In the genomic region with DNA sequence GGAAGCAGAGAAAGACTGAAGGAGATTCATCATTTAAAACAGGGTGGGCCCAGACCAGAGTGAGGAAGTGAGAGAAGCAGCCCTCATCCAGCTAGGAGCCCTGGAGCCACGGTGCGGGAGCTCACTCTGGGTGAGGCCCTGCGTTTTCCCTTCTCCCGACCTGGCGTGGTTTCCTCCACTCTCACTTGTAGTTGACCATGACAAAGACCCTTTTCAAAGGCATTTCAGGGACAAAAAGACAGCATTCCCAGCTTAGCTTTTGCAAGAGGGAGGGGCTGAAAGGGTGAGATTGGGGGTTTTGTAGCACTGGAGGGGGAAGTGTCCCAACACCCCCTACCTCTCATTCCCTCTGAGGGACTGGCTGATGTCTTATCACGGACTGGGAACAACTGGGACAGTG, we compare ENCODE assay signal across 23 cellular contexts. TPM values are rescaled to one million over a fixed set of nuclear protein-coding genes. Genes with fewer than 3 reads are reported as not detected.
DNase-seq lines count a peak whose midpoint lies in the region; ATAC-seq and TF ChIP-seq lines count a peak whose summit lies in the region.
"Had no signal": no experiment of that assay in that cellular context is flagged by ENCODE, and none has a peak within 500 bp of the region (broad histone marks: within the 10 kb centered on the region; RNA-seq: fewer than 3 reads in every experiment).

No MANE protein-coding gene starts in this region.

- peak overlapping the region; percentile 27 for H3K4me3 Mint-ChIP-seq in Calu3 (ENCODE audit: low read depth, unreplicated experiment)
- H3K4me3 Mint-ChIP-seq: activated naive CD8-positive, alpha-beta T cell treated with anti-CD3 and anti-CD28 coated beads for 36 hours; naive B cell; stimulated activated naive B cell treated with anti-CD40 and anti-IgM and Interleukin-4, amounts not matched to agents 10 μg/mL and 1 μg/mL and 100 μg/mL, for 72 hours had no signal

- H3K4me3 ChIP-seq in SJSA1 (no peak overlapping the region), mesodermal cell (ENCODE audit: extremely low read depth, insufficient read depth, low read length, poor library complexity, severe bottlenecking) (no peak overlapping the region)
- H3K4me3 ChIP-seq: body of pancreas, colonic mucosa, heart right ventricle, K562, ovary, thoracic aorta had no signal

- peaks cover 55% of the 10 kb centered on the region for H3K4me1 Mint-ChIP-seq in Calu3 (ENCODE audit: low read depth, unreplicated experiment)
- H3K4me1 Mint-ChIP-seq: naive B cell; stimulated activated naive B cell treated with anti-CD40 and anti-IgM and Interleukin-4, amounts not matched to agents 10 μg/mL and 1 μg/mL and 100 μg/mL, for 72 hours had no signal

- no peaks in the 10 kb centered on the region for H3K27me3 Mint-ChIP-seq in Calu3 (ENCODE audit: unreplicated experiment)
- H3K27me3 Mint-ChIP-seq: activated naive CD8-positive, alpha-beta T cell treated with anti-CD3 and anti-CD28 coated beads for 36 hours had no signal

- H3K27ac Mint-ChIP-seq in Calu3 (ENCODE audit: unreplicated experiment), result peak overlapping the region; percentile 81
- H3K27ac Mint-ChIP-seq: activated naive CD8-positive, alpha-beta T cell treated with anti-CD3 and anti-CD28 coated beads for 36 hours; naive B cell; stimulated activated naive B cell treated with anti-CD40 and anti-IgM and Interleukin-4, amounts not matched to agents 10 μg/mL and 1 μg/mL and 100 μg/mL, for 72 hours had no signal

- peaks cover 35% of the 10 kb centered on the region for H3K4me1 ChIP-seq in SJSA1 (replicated peaks)
- peaks cover 27% of the 10 kb centered on the region for H3K4me1 ChIP-seq in mesodermal cell (ENCODE audit: control insufficient read depth, insufficient read depth, low read length, poor library complexity, severe bottlenecking)
- H3K4me1 ChIP-seq: colonic mucosa had no signal

- H3K36me3 Mint-ChIP-seq in Calu3 (ENCODE audit: insufficient read depth, unreplicated experiment), result peaks cover 18% of the 10 kb centered on the region
- H3K36me3 Mint-ChIP-seq: activated naive CD8-positive, alpha-beta T cell treated with anti-CD3 and anti-CD28 coated beads for 36 hours; naive B cell; stimulated activated naive B cell treated with anti-CD40 and anti-IgM and Interleukin-4, amounts not matched to agents 10 μg/mL and 1 μg/mL and 100 μg/mL, for 72 hours had no signal

- H3K36me3 ChIP-seq in SJSA1 (no peaks in the 10 kb centered on the region), mesodermal cell (ENCODE audit: control insufficient read depth, insufficient read depth, low read length) (no peaks in the 10 kb centered on the region)
- H3K36me3 ChIP-seq: BE2C, colonic mucosa, heart right ventricle, ovary, thoracic aorta had no signal

- H3K9me3 Mint-ChIP-seq in Calu3 (ENCODE audit: low read depth, unreplicated experiment), result no peaks in the 10 kb centered on the region
- H3K9me3 Mint-ChIP-seq: activated naive CD8-positive, alpha-beta T cell treated with anti-CD3 and anti-CD28 coated beads for 36 hours had no signal

- TF ChIP-seq CTCF in Calu3 (IDR thresholded peaks at IDR 0.05; ENCODE audit: unreplicated experiment), result no peak

- no peak for ATAC-seq in left colon
- ATAC-seq: K562 had no signal

- intact Hi-C loops in Calu3 (cut with micrococcal nuclease; ENCODE audit: unreplicated experiment), result loop anchor here (10.0 kb wide), 3 partner anchors 119 to 1141 kb away; a partner anchor contains a TSS
- intact Hi-C loops in left colon (cut with DNase I, micrococcal nuclease), result no loop called here

- 75 to 80% methylated on average over 2 to 3 of the region's 6 CpGs for WGBS in mesodermal cell (ENCODE audit: insufficient coverage in 2 of 2), 2 experiments

- H3K9me3 ChIP-seq in SJSA1 (replicated peaks), result no peaks in the 10 kb centered on the region
- no peaks in the 10 kb centered on the region for H3K9me3 ChIP-seq in mesodermal cell (ENCODE audit: control insufficient read depth, low read length)
- H3K9me3 ChIP-seq: body of pancreas, colonic mucosa, heart right ventricle, ovary, thoracic aorta had no signal

- CTCF ChIA-PET in Calu3 (lab: Charles Lee), result interaction anchor here (0.7 to 2.4 kb wide), 11 partner anchors 32 to 1143 kb away, joined by 3 to 9 read pairs (median 5); a partner anchor contains a TSS

- no TSS peak for BruUV-seq in Calu3 (replicated peaks; lab: Mats Ljungman, UMichigan)

- DNase-seq in Calu3 (no peak), HT1080 (ENCODE audit: low read depth) (peak; percentile 21), SJSA1 (ENCODE audit: low read depth in 1 of 2, low spot score in 2 of 2) (peak in 1 of 2 experiments; percentile 54), left colon (no peak), iPS-NIHi7 (ENCODE audit: extremely low spot score) (no peak), NCI-H146 treated with DMSO at 0.1 percent for 48 hours (lab: John Stamatoyannopoulos, UW; ENCODE audit: unreplicated experiment) (no peak)
- DNase-seq: colonic mucosa; naive B cell; NCI-H1930; ovary; SIG-M5; stimulated activated naive B cell treated with anti-CD40 and anti-IgM and Interleukin-4, amounts not matched to agents 10 μg/mL and 1 μg/mL and 100 μg/mL, for 72 hours had no signal

- H3K27me3 ChIP-seq in SJSA1 (replicated peaks), result no peaks in the 10 kb centered on the region
- H3K27me3 ChIP-seq: BE2C, body of pancreas, colonic mucosa, ovary had no signal

- H3K27ac ChIP-seq in SJSA1, result peak overlapping the region; percentile 70
- peak overlapping the region; percentile 53 for H3K27ac ChIP-seq in mesodermal cell (ENCODE audit: low read depth, low read length, severe bottlenecking)
- H3K27ac ChIP-seq: colonic mucosa, HL-60, ovary, thoracic aorta had no signal

RNA-seq across cellular contexts. Expression of a gene that starts 56.6 kb away (rescaled TPM):
- total RNA-seq in Calu3 (2022) (1.1 and 1.5 TPM in 2 replicates), left colon (not detected)
- total RNA-seq in HT1080 (2014; rRNA removed; shearing (Covaris generic)), result 0.07 and 1.3 TPM in 2 replicates
- 0.24 and 0.41 TPM in 2 replicates for polyA plus RNA-seq in HT1080 (2015; cell fraction: cytosol; rRNA removed)
- polyA plus RNA-seq in HT1080 (2015; cell fraction: nucleus; rRNA removed), result 0.52 and 1.6 TPM in 2 replicates
- total RNA-seq in SJSA1 (2014; rRNA removed; shearing (Covaris generic)), result 0.03 TPM in 1 of 2 replicates, not detected in the other
- 0.55 TPM for polyA plus RNA-seq in mesodermal cell (2013, experiment 1 of 2)
- polyA plus RNA-seq in mesodermal cell (2013, experiment 2 of 2), result not detected
- total RNA-seq: activated naive CD8-positive, alpha-beta T cell treated with anti-CD3 and anti-CD28 coated beads for 36 hours; colonic mucosa; heart right ventricle; K562; lung microvascular endothelial cell; sciatic nerve; T-helper 2 cell treated with Interferon-gamma antibody and Interleukin-4, amounts not matched to agents 100 ng/mL and 5 ng/mL, for 36 hours; thoracic aorta had no signal
- polyA plus RNA-seq: heart right ventricle, K562, ovary had no signal
